Comparison of ENCODE assay signal across 1 cellular context in the genomic region with DNA sequence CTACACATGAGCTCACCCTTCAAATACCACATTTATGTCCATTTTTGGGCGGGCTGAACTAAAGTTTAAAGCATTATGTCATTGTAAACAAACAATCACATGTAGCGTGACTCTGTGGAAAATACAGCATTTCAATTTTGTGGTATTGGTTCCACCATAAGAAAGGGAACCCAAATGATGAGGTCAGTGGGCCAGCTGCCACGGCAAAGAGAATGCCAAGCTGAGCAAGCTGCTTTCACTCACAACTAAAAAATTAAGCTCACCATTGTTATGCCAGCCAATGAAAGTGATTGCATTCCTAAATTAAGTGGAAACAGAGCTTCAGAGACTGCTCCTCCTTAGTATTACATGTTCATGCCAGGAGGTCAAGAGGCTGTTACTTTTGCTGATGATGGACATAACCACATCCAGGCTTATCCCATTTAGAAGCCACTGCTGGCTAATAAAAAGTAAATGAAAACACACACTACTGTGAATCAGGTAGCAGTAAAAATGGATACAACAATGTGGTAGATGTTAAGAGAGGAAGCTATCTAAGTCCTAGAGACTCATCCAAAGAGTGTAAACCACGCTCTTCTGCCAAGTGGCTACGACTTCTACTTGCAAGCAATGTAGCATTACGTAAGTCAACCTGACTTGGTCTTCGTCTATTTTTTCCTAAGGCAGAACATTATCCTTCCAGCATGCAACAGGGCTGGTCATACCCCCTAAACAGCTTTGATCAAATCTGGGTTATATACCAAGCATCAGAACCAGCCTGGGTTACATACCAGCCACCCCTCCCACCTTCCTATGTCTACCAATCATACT.
TF ChIP-seq lines count a peak whose summit lies in the region.

No MANE protein-coding gene starts in this region.

TF ChIP-seq in HepG2, 621 proteins besides CTCF, POLR2A, EP300 and RAD21 (continued from another document):
- TF ChIP-seq TFDP2 (CRISPR knock-in tag; IDR thresholded peaks at IDR 0.05) = no peak
- TF ChIP-seq, protein P1, sequence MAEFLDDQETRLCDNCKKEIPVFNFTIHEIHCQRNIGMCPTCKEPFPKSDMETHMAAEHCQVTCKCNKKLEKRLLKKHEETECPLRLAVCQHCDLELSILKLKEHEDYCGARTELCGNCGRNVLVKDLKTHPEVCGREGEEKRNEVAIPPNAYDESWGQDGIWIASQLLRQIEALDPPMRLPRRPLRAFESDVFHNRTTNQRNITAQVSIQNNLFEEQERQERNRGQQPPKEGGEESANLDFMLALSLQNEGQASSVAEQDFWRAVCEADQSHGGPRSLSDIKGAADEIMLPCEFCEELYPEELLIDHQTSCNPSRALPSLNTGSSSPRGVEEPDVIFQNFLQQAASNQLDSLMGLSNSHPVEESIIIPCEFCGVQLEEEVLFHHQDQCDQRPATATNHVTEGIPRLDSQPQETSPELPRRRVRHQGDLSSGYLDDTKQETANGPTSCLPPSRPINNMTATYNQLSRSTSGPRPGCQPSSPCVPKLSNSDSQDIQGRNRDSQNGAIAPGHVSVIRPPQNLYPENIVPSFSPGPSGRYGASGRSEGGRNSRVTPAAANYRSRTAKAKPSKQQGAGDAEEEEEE (CRISPR knock-in tag; IDR thresholded peaks at IDR 0.05; ENCODE audit: borderline replicate concordance) = no peak
- no peak for TF ChIP-seq ZNF580 (CRISPR knock-in tag; IDR thresholded peaks at IDR 0.05; ENCODE audit: borderline replicate concordance, low read depth)
- TF ChIP-seq TOE1 (CRISPR knock-in tag; IDR thresholded peaks at IDR 0.05) = no peak
- no peak for TF ChIP-seq ATF7-NPFF (CRISPR knock-in tag; IDR thresholded peaks at IDR 0.05; ENCODE audit: low read depth)
- no peak for TF ChIP-seq NFE2L2 (IDR thresholded peaks at IDR 0.05; ENCODE audit: low read length)
- no peak for TF ChIP-seq ZNF256 (CRISPR knock-in tag; conservative IDR thresholded peaks at IDR 0.05)
- TF ChIP-seq MLLT10 (CRISPR knock-in tag; IDR thresholded peaks at IDR 0.05) = no peak
- no peak for TF ChIP-seq ZNF451 (CRISPR knock-in tag; IDR thresholded peaks at IDR 0.05)
- TF ChIP-seq STAT5B (CRISPR knock-in tag; IDR thresholded peaks at IDR 0.05) = no peak
- TF ChIP-seq ZNF10 (CRISPR knock-in tag; IDR thresholded peaks at IDR 0.05; ENCODE audit: borderline replicate concordance, low read depth) = no peak
- TF ChIP-seq, protein P2, sequence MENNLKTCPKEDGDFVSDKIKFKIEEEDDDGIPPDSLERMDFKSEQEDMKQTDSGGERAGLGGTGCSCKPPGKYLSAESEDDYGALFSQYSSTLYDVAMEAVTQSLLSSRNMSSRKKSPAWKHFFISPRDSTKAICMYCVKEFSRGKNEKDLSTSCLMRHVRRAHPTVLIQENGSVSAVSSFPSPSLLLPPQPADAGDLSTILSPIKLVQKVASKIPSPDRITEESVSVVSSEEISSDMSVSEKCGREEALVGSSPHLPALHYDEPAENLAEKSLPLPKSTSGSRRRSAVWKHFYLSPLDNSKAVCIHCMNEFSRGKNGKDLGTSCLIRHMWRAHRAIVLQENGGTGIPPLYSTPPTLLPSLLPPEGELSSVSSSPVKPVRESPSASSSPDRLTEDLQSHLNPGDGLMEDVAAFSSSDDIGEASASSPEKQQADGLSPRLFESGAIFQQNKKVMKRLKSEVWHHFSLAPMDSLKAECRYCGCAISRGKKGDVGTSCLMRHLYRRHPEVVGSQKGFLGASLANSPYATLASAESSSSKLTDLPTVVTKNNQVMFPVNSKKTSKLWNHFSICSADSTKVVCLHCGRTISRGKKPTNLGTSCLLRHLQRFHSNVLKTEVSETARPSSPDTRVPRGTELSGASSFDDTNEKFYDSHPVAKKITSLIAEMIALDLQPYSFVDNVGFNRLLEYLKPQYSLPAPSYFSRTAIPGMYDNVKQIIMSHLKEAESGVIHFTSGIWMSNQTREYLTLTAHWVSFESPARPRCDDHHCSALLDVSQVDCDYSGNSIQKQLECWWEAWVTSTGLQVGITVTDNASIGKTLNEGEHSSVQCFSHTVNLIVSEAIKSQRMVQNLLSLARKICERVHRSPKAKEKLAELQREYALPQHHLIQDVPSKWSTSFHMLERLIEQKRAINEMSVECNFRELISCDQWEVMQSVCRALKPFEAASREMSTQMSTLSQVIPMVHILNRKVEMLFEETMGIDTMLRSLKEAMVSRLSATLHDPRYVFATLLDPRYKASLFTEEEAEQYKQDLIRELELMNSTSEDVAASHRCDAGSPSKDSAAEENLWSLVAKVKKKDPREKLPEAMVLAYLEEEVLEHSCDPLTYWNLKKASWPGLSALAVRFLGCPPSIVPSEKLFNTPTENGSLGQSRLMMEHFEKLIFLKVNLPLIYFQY (CRISPR knock-in tag; IDR thresholded peaks at IDR 0.05; ENCODE audit: borderline replicate concordance) = no peak
